In the genomic region with DNA sequence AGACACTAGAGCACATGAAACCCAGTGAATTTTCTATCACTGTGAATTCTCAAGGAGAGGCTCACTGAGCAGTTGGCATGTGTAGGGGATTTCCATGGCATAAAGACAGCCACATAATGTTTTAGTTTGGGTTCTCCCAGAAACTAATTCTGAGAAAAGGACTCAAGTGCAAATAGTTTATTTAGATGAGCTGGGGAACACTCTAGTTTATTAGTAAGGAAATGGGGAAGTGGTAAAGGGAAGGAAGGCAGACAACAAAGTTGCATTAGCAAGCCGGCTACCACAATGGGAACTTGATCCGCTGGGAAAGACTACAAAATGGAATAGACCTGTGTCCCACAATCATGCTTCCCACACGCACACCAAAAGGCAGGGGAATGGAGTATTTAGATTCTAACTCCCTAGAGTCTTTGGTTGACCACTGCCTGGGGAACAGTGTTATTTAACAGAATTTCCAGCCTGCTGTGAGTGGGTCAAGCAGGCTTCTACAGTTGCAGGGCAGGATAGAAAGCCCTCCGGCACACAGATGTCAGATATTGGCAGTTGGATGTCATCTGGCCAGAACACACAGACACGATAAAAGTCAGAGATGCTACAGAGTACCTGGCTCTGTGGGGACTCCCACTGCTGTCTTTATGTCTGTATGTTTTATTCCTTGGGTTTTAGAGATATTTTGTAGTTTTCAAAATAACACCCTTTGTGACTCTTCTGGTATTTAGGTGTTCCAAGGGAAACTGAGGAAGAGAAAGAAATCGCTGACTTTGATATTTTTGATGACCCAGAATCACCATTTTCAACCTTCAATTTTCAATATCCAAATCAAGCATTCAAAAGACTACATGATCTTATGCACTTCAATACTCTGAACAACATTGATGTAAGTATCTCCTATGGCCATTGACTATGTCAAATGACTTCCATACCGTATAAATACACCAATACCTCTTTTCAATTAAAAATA, we compare ENCODE assay signal across 14 cellular contexts.
DNase-seq lines count a peak whose midpoint lies in the region; ATAC-seq, FAIRE-seq and TF ChIP-seq lines count a peak whose summit lies in the region.
"Had no signal": no experiment of that assay in that cellular context is flagged by ENCODE, and none has a peak within 500 bp of the region (broad histone marks: within the 10 kb centered on the region; RNA-seq: fewer than 3 reads in every experiment).

No MANE protein-coding gene starts in this region.

- intact Hi-C loops in Right ventricle myocardium inferior (cut with DNase I) = no loop called here

- FAIRE-seq in D721Med (lab: Jason Lieb, UNC) = peak; percentile 68

- DNase-seq in D721Med (ENCODE audit: insufficient read length, low spot score) (no peak), UCSD-AML1 (lab: John Stamatoyannopoulos, UW; ENCODE audit: unreplicated experiment) (peak; percentile 24), medulla oblongata (ENCODE audit: extremely low spot score) (peak; percentile 41), Right ventricle myocardium inferior (ENCODE audit: missing footprints) (no peak), NCI-H2107 treated with DMSO at 0.1 percent for 48 hours (lab: John Stamatoyannopoulos, UW; ENCODE audit: unreplicated experiment) (no peak)
- DNase-seq in activated effector memory CD4-positive, alpha-beta T cell treated with Interleukin-2 at 50 U/mL for 16 hours = no peak
- DNase-seq: activated CD4-positive, alpha-beta memory T cell treated with anti-CD3 and anti-CD28 coated beads for 36 hours; activated gamma-delta T cell; GM23248; stimulated activated CD4-positive, alpha-beta T cell treated with anti-CD3 and anti-CD28 coated beads, Interleukin-1b, Interleukin-23, amount 100 ng/mL, for 48 hours; T-helper 2 cell had no signal

- ATAC-seq in HG03432 (IDR thresholded peaks at IDR 0.05; ENCODE audit: unreplicated experiment) (peak; percentile 45), HG03439 (IDR thresholded peaks at IDR 0.05; ENCODE audit: unreplicated experiment) (no peak), Right ventricle myocardium inferior (no peak)
- ATAC-seq: body of pancreas had no signal

- TF ChIP-seq CTCF in D721Med (IDR thresholded peaks at IDR 0.05; ENCODE audit: insufficient read depth, missing control alignments) = no peak

Comparison
In these comparisons a context has a peak if more than half of its experiments do, and no peak if none do; other contexts are left out.
1. DNase-seq: peak in UCSD-AML1 (single experiment) and medulla oblongata (single experiment); none in D721Med (single experiment), activated effector memory CD4-positive, alpha-beta T cell treated with Interleukin-2 at 50 U/mL for 16 hours (single experiment), Right ventricle myocardium inferior (single experiment) and NCI-H2107 treated with DMSO at 0.1 percent for 48 hours (single experiment).